ENCODE assay signal across 8 cellular contexts in the genomic region with DNA sequence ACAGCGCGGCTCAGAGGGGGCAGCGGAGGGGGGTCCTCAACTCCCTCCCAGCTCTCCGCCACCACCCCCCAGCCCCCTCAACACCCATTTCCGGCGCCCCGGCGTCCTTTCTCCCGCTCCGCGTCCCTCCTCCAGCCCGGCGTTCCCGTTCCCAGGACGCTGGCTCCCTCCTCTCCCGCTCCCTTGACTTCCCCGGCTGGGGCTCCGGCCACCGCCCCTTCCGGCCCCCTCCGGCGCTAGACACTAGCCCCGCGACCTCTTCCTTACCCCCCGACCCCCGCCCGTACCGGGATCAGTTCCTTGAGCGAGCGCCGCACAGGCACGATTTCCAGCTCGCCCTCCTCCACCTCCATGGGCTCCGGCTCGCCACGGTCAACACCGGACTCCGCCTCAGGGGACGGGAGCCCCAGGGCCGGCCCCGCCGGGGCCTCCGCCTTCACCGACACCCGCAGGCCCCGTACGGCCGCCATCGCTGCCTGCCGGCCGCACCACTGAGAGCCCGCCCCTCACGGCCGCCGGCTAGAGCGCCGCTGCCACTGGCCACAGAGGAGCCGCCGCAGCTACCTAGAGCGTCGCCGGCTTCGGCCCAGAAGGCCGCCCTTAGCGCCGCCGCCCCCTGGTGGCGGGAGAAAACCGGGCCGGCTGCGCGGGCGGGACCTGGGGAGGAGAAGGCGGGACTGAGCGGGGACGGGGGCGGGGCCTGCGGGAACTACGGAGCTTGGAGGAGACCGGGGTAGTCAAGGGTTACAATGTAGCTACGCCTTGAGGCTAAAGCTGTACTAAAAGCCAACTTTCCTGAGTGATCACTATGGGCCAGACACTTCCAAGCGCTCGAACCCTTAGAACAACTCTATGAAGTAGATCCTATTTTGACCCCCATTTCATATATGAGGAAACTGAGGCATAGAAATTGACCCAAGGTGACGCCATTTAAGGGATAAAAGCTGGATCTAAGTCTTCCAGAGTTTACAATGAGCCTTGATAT. TPM values are rescaled to one million over a fixed set of nuclear protein-coding genes. Genes with fewer than 3 reads are reported as not detected.
A peak's percentile ranks its signal among the peaks of the same experiment; 100 is the strongest.
DNase-seq lines count a peak whose midpoint lies in the region; ATAC-seq and TF ChIP-seq lines count a peak whose summit lies in the region.

A gene with protein sequence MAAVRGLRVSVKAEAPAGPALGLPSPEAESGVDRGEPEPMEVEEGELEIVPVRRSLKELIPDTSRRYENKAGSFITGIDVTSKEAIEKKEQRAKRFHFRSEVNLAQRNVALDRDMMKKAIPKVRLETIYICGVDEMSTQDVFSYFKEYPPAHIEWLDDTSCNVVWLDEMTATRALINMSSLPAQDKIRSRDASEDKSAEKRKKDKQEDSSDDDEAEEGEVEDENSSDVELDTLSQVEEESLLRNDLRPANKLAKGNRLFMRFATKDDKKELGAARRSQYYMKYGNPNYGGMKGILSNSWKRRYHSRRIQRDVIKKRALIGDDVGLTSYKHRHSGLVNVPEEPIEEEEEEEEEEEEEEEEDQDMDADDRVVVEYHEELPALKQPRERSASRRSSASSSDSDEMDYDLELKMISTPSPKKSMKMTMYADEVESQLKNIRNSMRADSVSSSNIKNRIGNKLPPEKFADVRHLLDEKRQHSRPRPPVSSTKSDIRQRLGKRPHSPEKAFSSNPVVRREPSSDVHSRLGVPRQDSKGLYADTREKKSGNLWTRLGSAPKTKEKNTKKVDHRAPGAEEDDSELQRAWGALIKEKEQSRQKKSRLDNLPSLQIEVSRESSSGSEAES (minus strand): TSS at position 493 of the 985 bp plus-strand sequence. CDS start 23 bp downstream, at position 470.

- WGBS in mesenchymal stem cell = 2% methylated on average over 75 of the region's 84 CpGs

- peak within 1 kb of the TSS; percentile 89 to 95 for H3K27ac Mint-ChIP-seq in effector memory CD8-positive, alpha-beta T cell

- peak within 1 kb of the TSS in 1 of 2 experiments; percentile 31 for H2BK12ac ChIP-seq in mesenchymal stem cell (ENCODE audit: low read length in 2 of 2)

- peak within 1 kb of the TSS; percentile 39 to 99 for H3K4ac ChIP-seq in mesenchymal stem cell (ENCODE audit: low read depth in 1 of 2, low read length in 2 of 2)

- H3K79me1 ChIP-seq in mesenchymal stem cell (replicated peaks; ENCODE audit: low read length, poor library complexity, severe bottlenecking) = peaks cover 16% of the 10 kb centered on the region

- H2BK5ac ChIP-seq in mesenchymal stem cell (ENCODE audit: low read depth, low read length, poor library complexity, severe bottlenecking) = peak within 1 kb of the TSS; percentile 97

- ATAC-seq in effector memory CD8-positive, alpha-beta T cell (replicated peaks) = peak; percentile 94

- peaks cover 8 to 9% of the 10 kb centered on the region in 2 experiments for H3K27me3 ChIP-seq in mesenchymal stem cell (ENCODE audit: control insufficient read depth in 1 of 2, insufficient read depth in 1 of 2, low read length in 2 of 2)

- H4K8ac ChIP-seq in mesenchymal stem cell (ENCODE audit: low read length) = peak within 1 kb of the TSS; percentile 95

- TF ChIP-seq CTCF in GM20000 (IDR thresholded peaks at IDR 0.05; ENCODE audit: extremely low read depth, missing control alignments) = peak; percentile 96

- peak within 1 kb of the TSS; percentile 86 for H2BK120ac ChIP-seq in mesenchymal stem cell (ENCODE audit: low read depth, low read length)

- peak within 1 kb of the TSS in 1 of 2 experiments; percentile 90 for H3K23ac ChIP-seq in mesenchymal stem cell (ENCODE audit: low read length in 2 of 2)

- H4K91ac ChIP-seq in mesenchymal stem cell (ENCODE audit: low read length) = peak within 1 kb of the TSS; percentile 92

- H3K18ac ChIP-seq in mesenchymal stem cell (ENCODE audit: low read depth in 1 of 2, low read length in 2 of 2) = peak within 1 kb of the TSS; percentile 97

- peak within 1 kb of the TSS; percentile 97 for H2AFZ ChIP-seq in mesenchymal stem cell (ENCODE audit: low read depth, low read length)

- peak within 1 kb of the TSS; percentile 50 for H3K27ac ChIP-seq in mesenchymal stem cell (ENCODE audit: low read length, poor library complexity, severe bottlenecking)

- H3K4me3 ChIP-seq in mesenchymal stem cell (ENCODE audit: insufficient read depth in 1 of 2, low read depth in 1 of 2, low read length in 2 of 2) = peak within 1 kb of the TSS; percentile 94 to 96

- H3K4me1 Mint-ChIP-seq in effector memory CD8-positive, alpha-beta T cell (ENCODE audit: low read depth in 2 of 2) = peaks cover 15 to 31% of the 10 kb centered on the region in 2 donors

- peaks cover 38% of the 10 kb centered on the region for H3K36me3 Mint-ChIP-seq in effector memory CD8-positive, alpha-beta T cell (ENCODE audit: insufficient read depth)

- peak within 1 kb of the TSS; percentile 78 to 97 for H3K14ac ChIP-seq in mesenchymal stem cell (ENCODE audit: low read length in 2 of 2)

- H3K4me2 ChIP-seq in mesenchymal stem cell (ENCODE audit: low read length, poor library complexity, severe bottlenecking) = peak within 1 kb of the TSS; percentile 82

- no peak within 1 kb of the TSS for H2BK15ac ChIP-seq in mesenchymal stem cell (ENCODE audit: low read depth, poor library complexity, severe bottlenecking)

- DNase-seq in Caki2 (ENCODE audit: low read depth) (peak; percentile 87), GM20000 (ENCODE audit: low spot score) (peak; percentile 99), HT-29 (ENCODE audit: low spot score) (peak; percentile 85), NOMO-1 (lab: John Stamatoyannopoulos, UW; ENCODE audit: unreplicated experiment in 2 of 2) (peak; percentile 83 to 95), mesenchymal stem cell (peak; percentile 91)
- peak; percentile 76 to 78 for DNase-seq in activated CD8-positive, alpha-beta memory T cell treated with anti-CD3 and anti-CD28 coated beads for 4 hours (ENCODE audit: low read depth in 2 of 2)
- peak; percentile 85 to 91 (median 88) for DNase-seq in effector memory CD8-positive, alpha-beta T cell
- DNase-seq in stimulated activated CD8-positive, alpha-beta memory T cell treated with anti-CD3 and anti-CD28 coated beads, Interleukin-12 subunit alpha, Interleukin-12 subunit beta, amount 100 ng/mL, for 4 hours (ENCODE audit: low read depth) = peak; percentile 82

- peaks cover 21 to 32% of the 10 kb centered on the region in 2 experiments for H3K36me3 ChIP-seq in mesenchymal stem cell (ENCODE audit: control insufficient read depth in 1 of 2, insufficient read depth in 2 of 2, low read depth in 1 of 2, low read length in 2 of 2)

- no peaks in the 10 kb centered on the region for H3K9me3 Mint-ChIP-seq in effector memory CD8-positive, alpha-beta T cell

- H3K9me3 ChIP-seq in mesenchymal stem cell (ENCODE audit: control insufficient read depth, low read length) = no peaks in the 10 kb centered on the region

- H3K4me1 ChIP-seq in mesenchymal stem cell (ENCODE audit: control insufficient read depth, insufficient read depth, low read depth, low read length) = peaks cover 7% of the 10 kb centered on the region

- H3K4me3 Mint-ChIP-seq in effector memory CD8-positive, alpha-beta T cell = peak within 1 kb of the TSS; percentile 91 to 95

- in situ Hi-C loops in Caki2 (cut with HindIII; ENCODE audit: low pct_unique_long_range_greater_than_20kb, low sequenced_read_pairs) = no loop called here

- H2AK5ac ChIP-seq in mesenchymal stem cell (ENCODE audit: low read length, severe bottlenecking) = no peak within 1 kb of the TSS

- H3K9ac ChIP-seq in mesenchymal stem cell (ENCODE audit: low read length) = peak within 1 kb of the TSS; percentile 94

- H3K27me3 Mint-ChIP-seq in effector memory CD8-positive, alpha-beta T cell = no peaks in the 10 kb centered on the region

RNA-seq across cellular contexts. Expression of the gene that starts here (rescaled TPM):
- 4.8 and 9.3 TPM in 2 replicates for total RNA-seq in Caki2 (2014; rRNA removed; shearing (Covaris generic); ENCODE audit: low replicate concordance)
- total RNA-seq in HT-29 (2014; rRNA removed; shearing (Covaris generic)) = 8.3 and 8.5 TPM in 2 replicates
- polyA plus RNA-seq in mesenchymal stem cell (2013, experiment 1 of 2) = 20.3 TPM
- polyA plus RNA-seq in mesenchymal stem cell (2013, experiment 2 of 2) = 19.5 TPM

Comparison
In these comparisons a context has a peak if more than half of its experiments do, and no peak if none do; other contexts are left out.
1. Peak in every context shown above with its lines: DNase-seq, ATAC-seq, H3K4me3 ChIP-seq and H3K27ac ChIP-seq.